Comparison of ENCODE assay signal across 8 cellular contexts in genomic region chr3:71131893-71132314, GRCh38.
DNase-seq lines count a peak whose midpoint lies in the region; ATAC-seq, FAIRE-seq and TF ChIP-seq lines count a peak whose summit lies in the region.

No MANE protein-coding gene starts in this region.

- peak overlapping the region; percentile 100 for H3K27ac Mint-ChIP-seq in activated naive CD4-positive, alpha-beta T cell treated with anti-CD3 and anti-CD28 coated beads, Interleukin-2, amount 10 ng/mL, durations not matched to agents 7 days and 5 days
- H3K27ac Mint-ChIP-seq in activated naive CD4-positive, alpha-beta T cell treated with anti-CD3 and anti-CD28 coated beads, Interleukin-2, amount 50 U/mL, for 72 hours, result peak overlapping the region in 1 of 2 donors; percentile 98
- H3K27ac Mint-ChIP-seq in astrocyte (ENCODE audit: unreplicated experiment) (peak overlapping the region; percentile 7), type B pancreatic cell (peak overlapping the region; percentile 96), HFFc6 (no peak overlapping the region)

- H3K4me1 ChIP-seq in astrocyte (ENCODE audit: insufficient read depth, low read length), result peaks cover 57% of the 10 kb centered on the region
- H3K4me1 ChIP-seq in mucosa of rectum (ENCODE audit: control insufficient read depth in 2 of 2, insufficient read depth in 2 of 2, low read length in 2 of 2), result peaks cover 55 to 75% of the 10 kb centered on the region in 2 donors

- H4K20me1 ChIP-seq in astrocyte (ENCODE audit: insufficient read depth, low read length), result peaks cover 2% of the 10 kb centered on the region

- no peaks in the 10 kb centered on the region for H3K27me3 Mint-ChIP-seq in activated naive CD4-positive, alpha-beta T cell treated with anti-CD3 and anti-CD28 coated beads, Interleukin-2, amount 10 ng/mL, durations not matched to agents 7 days and 5 days
- H3K27me3 Mint-ChIP-seq in astrocyte (ENCODE audit: low read depth, unreplicated experiment), result no peaks in the 10 kb centered on the region
- H3K27me3 Mint-ChIP-seq in type B pancreatic cell, result no peaks in the 10 kb centered on the region
- H3K27me3 Mint-ChIP-seq in HFFc6 (ENCODE audit: insufficient read depth), result no peaks in the 10 kb centered on the region

- ATAC-seq in activated naive CD4-positive, alpha-beta T cell treated with anti-CD3 and anti-CD28 coated beads, Interleukin-2, amount 50 U/mL, for 72 hours, result no peak

- peaks cover 7% of the 10 kb centered on the region for H3K36me3 Mint-ChIP-seq in activated naive CD4-positive, alpha-beta T cell treated with anti-CD3 and anti-CD28 coated beads, Interleukin-2, amount 10 ng/mL, durations not matched to agents 7 days and 5 days
- peaks cover 0 to 26% of the 10 kb centered on the region in 2 donors for H3K36me3 Mint-ChIP-seq in activated naive CD4-positive, alpha-beta T cell treated with anti-CD3 and anti-CD28 coated beads, Interleukin-2, amount 50 U/mL, for 72 hours
- H3K36me3 Mint-ChIP-seq in astrocyte (ENCODE audit: low read depth, unreplicated experiment), result no peaks in the 10 kb centered on the region
- no peaks in the 10 kb centered on the region for H3K36me3 Mint-ChIP-seq in type B pancreatic cell
- no peaks in the 10 kb centered on the region for H3K36me3 Mint-ChIP-seq in HFFc6 (ENCODE audit: low read depth)

- peaks cover 66% of the 10 kb centered on the region for H3K4me1 Mint-ChIP-seq in activated naive CD4-positive, alpha-beta T cell treated with anti-CD3 and anti-CD28 coated beads, Interleukin-2, amount 10 ng/mL, durations not matched to agents 7 days and 5 days
- H3K4me1 Mint-ChIP-seq in astrocyte (ENCODE audit: low read depth, unreplicated experiment), result peaks cover 59% of the 10 kb centered on the region
- H3K4me1 Mint-ChIP-seq in type B pancreatic cell (ENCODE audit: unreplicated experiment), result peaks cover 73% of the 10 kb centered on the region
- H3K4me1 Mint-ChIP-seq in HFFc6 (ENCODE audit: low read depth), result peaks cover 49% of the 10 kb centered on the region

- H3K4me3 Mint-ChIP-seq in activated naive CD4-positive, alpha-beta T cell treated with anti-CD3 and anti-CD28 coated beads, Interleukin-2, amount 10 ng/mL, durations not matched to agents 7 days and 5 days, result peak overlapping the region; percentile 89
- no peak overlapping the region for H3K4me3 Mint-ChIP-seq in astrocyte (ENCODE audit: unreplicated experiment)
- peak overlapping the region; percentile 94 for H3K4me3 Mint-ChIP-seq in type B pancreatic cell
- no peak overlapping the region for H3K4me3 Mint-ChIP-seq in HFFc6

- no peak for TF ChIP-seq CTCF in astrocyte (IDR thresholded peaks at IDR 0.05; ENCODE audit: insufficient read depth, low read depth, low read length)
- TF ChIP-seq CTCF in type B pancreatic cell (conservative IDR thresholded peaks at IDR 0.05), result no peak
- TF ChIP-seq CTCF in HFFc6 (IDR thresholded peaks at IDR 0.05), result no peak

- H3K9ac ChIP-seq in astrocyte (ENCODE audit: low read length) (peak overlapping the region; percentile 92), mucosa of rectum (ENCODE audit: low read depth in 1 of 2, low read length in 2 of 2) (peak overlapping the region; percentile 34 to 84)

- H2AFZ ChIP-seq in astrocyte (ENCODE audit: low read depth, low read length), result no peak overlapping the region

- H3K4me3 ChIP-seq in astrocyte (ENCODE audit: insufficient read depth, low read depth, low read length), result no peak overlapping the region
- H3K4me3 ChIP-seq in mucosa of rectum (ENCODE audit: low read length in 2 of 2), result peak overlapping the region in 1 of 2 donors; percentile 92

- H3K27me3 ChIP-seq in astrocyte (ENCODE audit: insufficient read depth, low read length) (no peaks in the 10 kb centered on the region), mucosa of rectum (ENCODE audit: control insufficient read depth in 2 of 2, insufficient read depth in 2 of 2, low read length in 2 of 2) (no peaks in the 10 kb centered on the region)

- no peak for DNase-seq in activated naive CD4-positive, alpha-beta T cell treated with anti-CD3 and anti-CD28 coated beads, Interleukin-2, amount 10 ng/mL, durations not matched to agents 7 days and 5 days
- no peak for DNase-seq in activated naive CD4-positive, alpha-beta T cell treated with anti-CD3 and anti-CD28 coated beads, Interleukin-2, amount 50 U/mL, for 72 hours (ENCODE audit: low spot score in 2 of 2)
- no peak for DNase-seq in astrocyte (ENCODE audit: low read depth)
- DNase-seq in type B pancreatic cell (ENCODE audit: extremely low spot score, unreplicated experiment), result no peak
- DNase-seq in AG08396 (ENCODE audit: low spot score), result no peak
- DNase-seq in NCI-H1436 treated with DMSO at 0.1 percent for 48 hours (lab: John Stamatoyannopoulos, UW), result no peak
- DNase-seq in HFFc6, result no peak

- CTCF ChIA-PET in activated naive CD4-positive, alpha-beta T cell treated with anti-CD3 and anti-CD28 coated beads, Interleukin-2, amount 10 ng/mL, durations not matched to agents 7 days and 5 days (lab: Charles Lee), result interaction anchor here (0.8 to 1.6 kb wide), 3 partner anchors 55 to 172 kb away, joined by 3 to 6 read pairs (median 4); no protein-coding TSS in a partner anchor

- H3K79me2 ChIP-seq in astrocyte (ENCODE audit: insufficient read depth, low read length), result peaks cover 42% of the 10 kb centered on the region

- no peaks in the 10 kb centered on the region for H3K9me3 Mint-ChIP-seq in activated naive CD4-positive, alpha-beta T cell treated with anti-CD3 and anti-CD28 coated beads, Interleukin-2, amount 10 ng/mL, durations not matched to agents 7 days and 5 days
- H3K9me3 Mint-ChIP-seq in activated naive CD4-positive, alpha-beta T cell treated with anti-CD3 and anti-CD28 coated beads, Interleukin-2, amount 50 U/mL, for 72 hours, result no peaks in the 10 kb centered on the region
- no peaks in the 10 kb centered on the region for H3K9me3 Mint-ChIP-seq in astrocyte (ENCODE audit: unreplicated experiment)
- no peaks in the 10 kb centered on the region for H3K9me3 Mint-ChIP-seq in type B pancreatic cell
- H3K9me3 Mint-ChIP-seq in HFFc6, result no peaks in the 10 kb centered on the region

- H3K4me2 ChIP-seq in astrocyte (ENCODE audit: low read length), result peak overlapping the region; percentile 2

- H3K9me3 ChIP-seq in astrocyte (ENCODE audit: insufficient read depth, low read depth, low read length), result no peaks in the 10 kb centered on the region
- no peaks in the 10 kb centered on the region for H3K9me3 ChIP-seq in mucosa of rectum (ENCODE audit: control insufficient read depth in 2 of 2, low read length in 2 of 2)

- no peak for FAIRE-seq in astrocyte (lab: Jason Lieb, UNC)

- H3K36me3 ChIP-seq in astrocyte (ENCODE audit: insufficient read depth, low read length) (no peaks in the 10 kb centered on the region), mucosa of rectum (ENCODE audit: control insufficient read depth in 2 of 2, insufficient read depth in 2 of 2, low read length in 2 of 2) (no peaks in the 10 kb centered on the region)

- H3K27ac ChIP-seq in astrocyte (ENCODE audit: low read depth, low read length), result no peak overlapping the region
- H3K27ac ChIP-seq in mucosa of rectum (ENCODE audit: low read depth in 2 of 2, low read length in 2 of 2), result peak overlapping the region; percentile 92 to 94

Comparison
In these comparisons a context has a peak if more than half of its experiments do, and no peak if none do; other contexts are left out.
1. H3K4me3 Mint-ChIP-seq: peak in activated naive CD4-positive, alpha-beta T cell treated with anti-CD3 and anti-CD28 coated beads, Interleukin-2, amount 10 ng/mL, durations not matched to agents 7 days and 5 days (single experiment) and type B pancreatic cell (single experiment); none in astrocyte (single experiment) and HFFc6 (single experiment).